Comparison of ENCODE assay signal across 25 cellular contexts in the genomic region with DNA sequence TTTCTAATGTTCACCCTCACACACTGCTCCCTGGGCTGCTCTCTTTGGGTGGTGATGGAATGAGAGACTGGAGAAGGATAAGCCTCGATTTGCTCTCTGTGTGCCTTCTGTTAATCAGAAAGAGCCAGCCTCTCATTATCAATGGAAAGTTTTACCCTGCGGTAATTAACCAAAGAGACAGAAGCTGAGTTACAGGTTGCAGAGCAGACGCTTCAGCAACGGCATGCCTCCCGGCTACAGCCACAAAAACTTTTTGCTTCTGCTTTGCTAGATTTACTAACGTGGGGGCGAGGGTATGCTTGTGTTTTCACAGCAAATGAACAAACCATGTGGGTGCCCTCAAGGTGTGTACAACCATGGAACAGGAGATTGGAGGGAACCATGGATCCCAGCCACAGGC. TPM values are rescaled to one million over a fixed set of nuclear protein-coding genes. Genes with fewer than 3 reads are reported as not detected.
DNase-seq lines count a peak whose midpoint lies in the region; ATAC-seq, FAIRE-seq and TF ChIP-seq lines count a peak whose summit lies in the region.
"Had no signal": no experiment of that assay in that cellular context is flagged by ENCODE, and none has a peak within 500 bp of the region (broad histone marks: within the 10 kb centered on the region; RNA-seq: fewer than 3 reads in every experiment).

No MANE protein-coding gene starts in this region.

- H3K27ac Mint-ChIP-seq in activated T-helper 1 cell treated with anti-CD3 and anti-CD28 coated beads, Interleukin-12 subunit alpha, Interleukin-12 subunit beta, Interleukin-2, Interleukin-4 antibody, amounts not matched to agents 30 ng/mL and 10 ng/mL and 1 ng/mL, durations not matched to agents 14 hours and 24 hours and 36 hours, result peak overlapping the region; percentile 85
- peak overlapping the region; percentile 13 to 66 (median 51) for H3K27ac Mint-ChIP-seq in immature natural killer cell
- H3K27ac Mint-ChIP-seq: mesothelial cell of epicardium, progenitor cell of endocrine pancreas had no signal

- H3K4me2 ChIP-seq in Karpas-422 (ENCODE audit: low read depth, low read length, poor library complexity, severe bottlenecking), result no peak overlapping the region

- no peaks in the 10 kb centered on the region for H3K9me2 ChIP-seq in Karpas-422 (replicated peaks; ENCODE audit: insufficient read depth, low read length)

- H3K36me3 Mint-ChIP-seq in activated T-helper 1 cell treated with anti-CD3 and anti-CD28 coated beads, Interleukin-12 subunit alpha, Interleukin-12 subunit beta, Interleukin-2, Interleukin-4 antibody, amounts not matched to agents 30 ng/mL and 10 ng/mL and 1 ng/mL, durations not matched to agents 14 hours and 24 hours and 36 hours (ENCODE audit: low read depth), result peaks cover 37% of the 10 kb centered on the region
- peaks cover 14 to 30% (median 23%) of the 10 kb centered on the region in 3 donors for H3K36me3 Mint-ChIP-seq in immature natural killer cell
- H3K36me3 Mint-ChIP-seq: mesothelial cell of epicardium had no signal

- WGBS in heart right ventricle, 2 donors, result 82 to 85% methylated on average over 7 of the region's 7 CpGs

- H2AFZ ChIP-seq in Karpas-422 (ENCODE audit: low read length), result no peak overlapping the region

- H3K4me1 ChIP-seq in heart right ventricle (peaks cover 0 to 46% (median 29%) of the 10 kb centered on the region in 9 donors), subcutaneous abdominal adipose tissue (ENCODE audit: control insufficient read depth in 5 of 5, insufficient read depth in 5 of 5, low read length in 5 of 5) (peaks cover 0 to 33% (median 21%) of the 10 kb centered on the region in 5 donors), kidney (ENCODE audit: control insufficient read depth in 1 of 2, insufficient read depth in 1 of 2, low read depth in 1 of 2, low read length in 2 of 2) (peaks cover 0 to 2% of the 10 kb centered on the region in 2 donors), Karpas-422 (ENCODE audit: low read length) (no peaks in the 10 kb centered on the region)
- H3K4me1 ChIP-seq: Caco-2 had no signal

- no peaks in the 10 kb centered on the region for H3K27me3 Mint-ChIP-seq in activated T-helper 1 cell treated with anti-CD3 and anti-CD28 coated beads, Interleukin-12 subunit alpha, Interleukin-12 subunit beta, Interleukin-2, Interleukin-4 antibody, amounts not matched to agents 30 ng/mL and 10 ng/mL and 1 ng/mL, durations not matched to agents 14 hours and 24 hours and 36 hours (ENCODE audit: insufficient read depth)
- H3K27me3 Mint-ChIP-seq in immature natural killer cell (ENCODE audit: low read depth in 3 of 3), result peaks cover 0 to 6% (median 5%) of the 10 kb centered on the region in 3 donors
- H3K27me3 Mint-ChIP-seq: progenitor cell of endocrine pancreas had no signal

- no peak for FAIRE-seq in kidney (lab: Jason Lieb, UNC)
- FAIRE-seq: urothelium cell line had no signal

- no peaks in the 10 kb centered on the region for H3K79me2 ChIP-seq in Karpas-422 (ENCODE audit: low read length)

- H3K9me3 ChIP-seq in heart right ventricle, result peaks cover 0 to 20% (median 6%) of the 10 kb centered on the region in 11 donors
- H3K9me3 ChIP-seq in subcutaneous abdominal adipose tissue (ENCODE audit: control insufficient read depth in 5 of 5, low read length in 5 of 5), result peaks cover 0 to 9% (median 4%) of the 10 kb centered on the region in 5 donors
- H3K9me3 ChIP-seq in kidney (ENCODE audit: control insufficient read depth in 1 of 2, low read length in 2 of 2), result no peaks in the 10 kb centered on the region
- no peaks in the 10 kb centered on the region for H3K9me3 ChIP-seq in Karpas-422 (ENCODE audit: low read length)

- no peaks in the 10 kb centered on the region for H3K27me3 ChIP-seq in heart right ventricle
- H3K27me3 ChIP-seq in subcutaneous abdominal adipose tissue (ENCODE audit: control insufficient read depth in 5 of 5, insufficient read depth in 4 of 5, low read length in 5 of 5), result no peaks in the 10 kb centered on the region
- no peaks in the 10 kb centered on the region for H3K27me3 ChIP-seq in Karpas-422 (ENCODE audit: low read length)
- H3K27me3 ChIP-seq: stomach had no signal

- H3K4me3 ChIP-seq in heart right ventricle (no peak overlapping the region), subcutaneous abdominal adipose tissue (ENCODE audit: low read depth in 1 of 5, low read length in 5 of 5) (no peak overlapping the region), kidney (ENCODE audit: low read length in 2 of 2) (no peak overlapping the region), Karpas-422 (ENCODE audit: low read length) (no peak overlapping the region)
- H3K4me3 ChIP-seq: stomach had no signal

- intact Hi-C loops in heart right ventricle (cut with DNase I) (loop anchor here in 3 of 10 donors (5.0 kb wide), 3 partner anchors 42 to 152 kb away; partner anchors contain the start of gene GIMAP5 (in 1 of the 3)), Right ventricle myocardium superior (cut with DNase I) (no loop called here), kidney (cut with DNase I) (no loop called here)
- intact Hi-C loops in activated T-helper 1 cell treated with anti-CD3 and anti-CD28 coated beads, Interleukin-12 subunit alpha, Interleukin-12 subunit beta, Interleukin-2, Interleukin-4 antibody, amounts not matched to agents 30 ng/mL and 10 ng/mL and 1 ng/mL, durations not matched to agents 14 hours and 24 hours and 36 hours (cut with micrococcal nuclease), result loop anchor here (2.0 kb wide), 1 partner anchor 16 kb away; no protein-coding TSS in a partner anchor

- peak overlapping the region; percentile 46 for H3K4me3 Mint-ChIP-seq in activated T-helper 1 cell treated with anti-CD3 and anti-CD28 coated beads, Interleukin-12 subunit alpha, Interleukin-12 subunit beta, Interleukin-2, Interleukin-4 antibody, amounts not matched to agents 30 ng/mL and 10 ng/mL and 1 ng/mL, durations not matched to agents 14 hours and 24 hours and 36 hours
- no peak overlapping the region for H3K4me3 Mint-ChIP-seq in immature natural killer cell
- H3K4me3 Mint-ChIP-seq: mesothelial cell of epicardium had no signal

- no peaks in the 10 kb centered on the region for H3K36me3 ChIP-seq in heart right ventricle
- H3K36me3 ChIP-seq in subcutaneous abdominal adipose tissue (ENCODE audit: control insufficient read depth in 5 of 5, insufficient read depth in 5 of 5, low read length in 5 of 5), result no peaks in the 10 kb centered on the region
- no peaks in the 10 kb centered on the region for H3K36me3 ChIP-seq in kidney (ENCODE audit: control insufficient read depth in 1 of 2, insufficient read depth in 2 of 2, low read length in 2 of 2)
- no peaks in the 10 kb centered on the region for H3K36me3 ChIP-seq in Karpas-422 (ENCODE audit: insufficient read depth, low read length)
- H3K36me3 ChIP-seq: stomach had no signal

- DNase-seq in heart right ventricle (no peak), Right ventricle myocardium superior (no peak), immature natural killer cell (no peak), kidney (no peak), Karpas-422 (no peak)
- DNase-seq in activated T-helper 1 cell treated with anti-CD3 and anti-CD28 coated beads, Interleukin-12 subunit alpha, Interleukin-12 subunit beta, Interleukin-2, Interleukin-4 antibody, amounts not matched to agents 30 ng/mL and 10 ng/mL and 1 ng/mL, durations not matched to agents 14 hours and 24 hours and 36 hours (ENCODE audit: low spot score), result no peak
- DNase-seq in activated effector memory CD4-positive, alpha-beta T cell treated with anti-CD3 and anti-CD28 coated beads, Interleukin-2, amount 50 U/mL, for 16 hours, result no peak
- DNase-seq: activated CD4-positive, CD25-positive, alpha-beta regulatory T cell treated with anti-CD3 and anti-CD28 coated beads, Interleukin-2, amount 50 U/mL, for 72 hours; activated CD8-positive, alpha-beta memory T cell treated with anti-CD3 and anti-CD28 coated beads, Interleukin-2, amount 50 U/mL, for 48 hours; Caco-2; cortex of kidney; foreskin melanocyte; H7; NCI-H1694 treated with DMSO at 0.1 percent for 48 hours; NCI-H69; RPMI8226; stomach had no signal

- ATAC-seq in heart right ventricle (no peak), Right ventricle myocardium superior (ENCODE audit: poor library complexity) (no peak)
- ATAC-seq: SK-N-SH treated with all-trans-retinoic acid at 6 μM for 48 hours had no signal

- no peak overlapping the region for H3K9ac ChIP-seq in subcutaneous abdominal adipose tissue (ENCODE audit: low read length in 5 of 5)
- H3K9ac ChIP-seq in kidney (ENCODE audit: low read length in 2 of 2), result no peak overlapping the region
- H3K9ac ChIP-seq in Karpas-422 (ENCODE audit: low read length), result no peak overlapping the region

- no peaks in the 10 kb centered on the region for H4K20me1 ChIP-seq in Karpas-422 (ENCODE audit: insufficient read depth, low read depth, low read length)

- peaks cover 32% of the 10 kb centered on the region for H3K9me3 Mint-ChIP-seq in activated T-helper 1 cell treated with anti-CD3 and anti-CD28 coated beads, Interleukin-12 subunit alpha, Interleukin-12 subunit beta, Interleukin-2, Interleukin-4 antibody, amounts not matched to agents 30 ng/mL and 10 ng/mL and 1 ng/mL, durations not matched to agents 14 hours and 24 hours and 36 hours
- H3K9me3 Mint-ChIP-seq in immature natural killer cell, result peaks cover 7 to 37% (median 29%) of the 10 kb centered on the region in 6 donors

- peaks cover 67% of the 10 kb centered on the region for H3K4me1 Mint-ChIP-seq in activated T-helper 1 cell treated with anti-CD3 and anti-CD28 coated beads, Interleukin-12 subunit alpha, Interleukin-12 subunit beta, Interleukin-2, Interleukin-4 antibody, amounts not matched to agents 30 ng/mL and 10 ng/mL and 1 ng/mL, durations not matched to agents 14 hours and 24 hours and 36 hours (ENCODE audit: low read depth)
- H3K4me1 Mint-ChIP-seq in immature natural killer cell, result peaks cover 32 to 67% of the 10 kb centered on the region in 2 donors
- H3K4me1 Mint-ChIP-seq: mesothelial cell of epicardium had no signal

- TF ChIP-seq CTCF in heart right ventricle (IDR thresholded peaks at IDR 0.05), result no peak
- TF ChIP-seq CTCF in kidney (IDR thresholded peaks at IDR 0.05; ENCODE audit: borderline replicate concordance, extremely low read depth, insufficient read depth), result no peak

- H3K27ac ChIP-seq in heart right ventricle (peak overlapping the region; percentile 45 to 95 (median 77)), subcutaneous abdominal adipose tissue (ENCODE audit: low read depth, low read length) (peak overlapping the region; percentile 84), kidney (ENCODE audit: low read depth in 2 of 2, low read length in 2 of 2) (no peak overlapping the region), Karpas-422 (ENCODE audit: low read length) (no peak overlapping the region)
- H3K27ac ChIP-seq: epithelial cell of prostate had no signal

RNA-seq across cellular contexts. Expression of gene GIMAP4, which starts 18.0 kb away (rescaled TPM):
- total RNA-seq in heart right ventricle (10 to 100 TPM; 19.7 to 68.6 (median 31.0) TPM), Right ventricle myocardium superior (34.7 TPM), kidney (61.4 TPM)
- polyA plus RNA-seq in heart right ventricle (10 to 100 TPM; 39.0 to 50.8 TPM), immature natural killer cell (100 to 1,000 TPM; 158 to 420 (median 392) TPM), kidney (ENCODE audit: insufficient read depth, low read depth, low replicate concordance) (28.9 TPM)
- 84.2 and 87.4 TPM in 2 replicates for total RNA-seq in activated T-helper 1 cell treated with anti-CD3 and anti-CD28 coated beads, Interleukin-12 subunit alpha, Interleukin-12 subunit beta, Interleukin-2, Interleukin-4 antibody, amounts not matched to agents 30 ng/mL and 10 ng/mL and 1 ng/mL, durations not matched to agents 14 hours and 24 hours and 36 hours
- not detected in 2 replicates for total RNA-seq in Karpas-422 (2014; rRNA removed; shearing (Covaris generic); ENCODE audit: low replicate concordance)
- total RNA-seq: Caco-2, H7, mesothelial cell of epicardium, progenitor cell of endocrine pancreas had no signal
- polyA plus RNA-seq: neural cell had no signal

RNA-seq across cellular contexts. Expression of gene GIMAP6, which starts 47.0 kb away (rescaled TPM):
- total RNA-seq in heart right ventricle, result 10 to 100 TPM; 13.7 to 42.9 (median 25.5) TPM
- 10 to 100 TPM; 20.2 to 24.3 TPM for polyA plus RNA-seq in heart right ventricle
- 29.9 TPM for total RNA-seq in Right ventricle myocardium superior
- 38.7 and 41.3 TPM in 2 replicates for total RNA-seq in activated T-helper 1 cell treated with anti-CD3 and anti-CD28 coated beads, Interleukin-12 subunit alpha, Interleukin-12 subunit beta, Interleukin-2, Interleukin-4 antibody, amounts not matched to agents 30 ng/mL and 10 ng/mL and 1 ng/mL, durations not matched to agents 14 hours and 24 hours and 36 hours
- polyA plus RNA-seq in immature natural killer cell, result 100 to 1,000 TPM; 119 to 279 (median 173) TPM
- total RNA-seq in kidney, result 48.7 TPM
- 14.3 TPM for polyA plus RNA-seq in kidney (ENCODE audit: insufficient read depth, low read depth, low replicate concordance)
- total RNA-seq in Karpas-422 (2014; rRNA removed; shearing (Covaris generic); ENCODE audit: low replicate concordance), result not detected in 2 replicates
- total RNA-seq: Caco-2, H7, kidney epithelial cell, mesothelial cell of epicardium, progenitor cell of endocrine pancreas had no signal
- polyA plus RNA-seq: neural cell had no signal

Comparison
In these comparisons a context has a peak if more than half of its experiments do, and no peak if none do; other contexts are left out.
1. H3K27ac ChIP-seq: peak in heart right ventricle (10 of 10) and subcutaneous abdominal adipose tissue (single experiment); none in kidney (0 of 2) and Karpas-422 (single experiment).
2. RNA of gene GIMAP4, which starts 18.0 kb away (total RNA-seq): 84.2 to 87.4 TPM in activated T-helper 1 cell treated with anti-CD3 and anti-CD28 coated beads, Interleukin-12 subunit alpha, Interleukin-12 subunit beta, Interleukin-2, Interleukin-4 antibody, amounts not matched to agents 30 ng/mL and 10 ng/mL and 1 ng/mL, durations not matched to agents 14 hours and 24 hours and 36 hours, 61.4 TPM in kidney (single experiment), 34.7 TPM in Right ventricle myocardium superior (single experiment) and 19.7 to 68.6 TPM in heart right ventricle; not detected in Karpas-422; every median in the first group is over 10 times any median in the second.
3. RNA of gene GIMAP6, which starts 47.0 kb away (total RNA-seq): 48.7 TPM in kidney (single experiment), 38.7 to 41.3 TPM in activated T-helper 1 cell treated with anti-CD3 and anti-CD28 coated beads, Interleukin-12 subunit alpha, Interleukin-12 subunit beta, Interleukin-2, Interleukin-4 antibody, amounts not matched to agents 30 ng/mL and 10 ng/mL and 1 ng/mL, durations not matched to agents 14 hours and 24 hours and 36 hours, 29.9 TPM in Right ventricle myocardium superior (single experiment) and 13.7 to 42.9 TPM in heart right ventricle; not detected in Karpas-422; every median in the first group is over 10 times any median in the second.